8 cellular contexts compared by ENCODE assay signal in the genomic region with DNA sequence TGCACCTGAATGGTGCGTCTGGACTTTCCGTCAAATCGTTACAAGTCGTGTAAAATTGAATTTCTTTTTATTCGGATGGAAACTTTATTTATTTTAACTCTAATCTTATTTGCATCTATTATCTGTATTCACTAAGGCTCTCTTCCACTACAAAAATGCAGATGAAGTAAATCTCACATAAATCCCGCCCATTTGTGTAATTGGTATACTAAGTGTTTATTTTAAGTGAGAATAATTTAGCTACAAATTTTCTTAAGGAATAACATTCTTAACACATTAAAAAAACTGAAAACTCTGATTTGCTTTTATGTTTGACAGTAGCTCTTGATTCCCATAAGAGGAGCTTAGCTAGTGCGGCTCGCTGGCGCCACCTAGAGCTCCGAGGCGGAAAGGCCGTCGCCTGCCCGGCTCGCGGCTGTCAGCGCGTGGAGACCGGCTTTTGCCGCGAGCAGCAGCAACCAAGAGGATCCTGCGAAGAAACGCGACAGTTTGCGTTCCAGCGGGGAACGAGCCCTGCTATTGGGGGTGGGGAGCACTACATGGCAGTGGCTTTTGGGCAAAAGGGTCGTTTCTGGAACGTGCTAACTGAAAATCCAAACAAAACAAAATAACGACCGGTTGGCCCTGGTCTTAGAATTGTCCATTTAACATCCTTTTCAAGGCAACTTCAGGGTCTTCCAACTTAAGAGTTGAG. TPM values are rescaled to one million over a fixed set of nuclear protein-coding genes. Genes with fewer than 3 reads are reported as not detected.
A peak's percentile ranks its signal among the peaks of the same experiment; 100 is the strongest.
DNase-seq lines count a peak whose midpoint lies in the region; ATAC-seq and TF ChIP-seq lines count a peak whose summit lies in the region.

No MANE protein-coding gene starts in this region.

- DNase-seq in GM10248 (ENCODE audit: extremely low spot score) (peak; percentile 84), NCI-H446 (lab: John Stamatoyannopoulos, UW) (peak; percentile 30 to 89), dermis blood vessel endothelial cell (peak; percentile 90), right lobe of liver (peak; percentile 87 to 90 (median 88))
- DNase-seq in activated CD4-positive, alpha-beta T cell treated with anti-CD3 and anti-CD28 coated beads, Interleukin-2, amount 50 U/mL, for 1 hour, result peak; percentile 88
- peak; percentile 73 to 81 (median 80) for DNase-seq in stimulated activated CD4-positive, alpha-beta T cell treated with anti-CD3 and anti-CD28 coated beads, TNF-alpha, amount 100 ng/mL, for 4 hours (ENCODE audit: low read depth in 3 of 3)

- H3K27me3 ChIP-seq in right lobe of liver, result peaks cover 27 to 65% of the 10 kb centered on the region in 2 donors

- CTCF ChIA-PET in GM10248 (lab: Yijun Ruan, JAX), result interaction anchor here (0.7 to 2.9 kb wide), 43 partner anchors 8 to 1314 kb away, joined by 3 to 53 read pairs (median 4); no protein-coding TSS in a partner anchor

- intact Hi-C loops in right lobe of liver (cut with DNase I), result no loop called here

- TF ChIP-seq POLR2A in right lobe of liver (IDR thresholded peaks at IDR 0.05), result no peak

- H3K4me3 ChIP-seq in right lobe of liver, result no peak overlapping the region

- peak; percentile 98 for TF ChIP-seq CTCF in GM10248 (IDR thresholded peaks at IDR 0.05; ENCODE audit: control extremely low read depth, extremely low read depth, low read depth, missing control alignments)
- peak; percentile 94 to 97 (median 96) for TF ChIP-seq CTCF in right lobe of liver (IDR thresholded peaks at IDR 0.05)

- no peaks in the 10 kb centered on the region for H3K36me3 ChIP-seq in right lobe of liver

- under 1% methylated on average over 31 of the region's 31 CpGs for WGBS in right lobe of liver (ENCODE audit: insufficient coverage, low coverage, low lambda C conversion rate, missing lambda C conversion rate)

- H3K27ac ChIP-seq in right lobe of liver, result no peak overlapping the region

- peaks cover 0 to 25% (median 3%) of the 10 kb centered on the region in 4 donors for H3K4me1 ChIP-seq in right lobe of liver

- POLR2A ChIA-PET in GM10248 (lab: Yijun Ruan, JAX), result no interaction called here

- H3K9me3 ChIP-seq in right lobe of liver, result no peaks in the 10 kb centered on the region

- ATAC-seq in HG02884 (IDR thresholded peaks at IDR 0.05; ENCODE audit: unreplicated experiment) (peak; percentile 51), right lobe of liver (peak; percentile 92 to 96 (median 96)), GM18858 (IDR thresholded peaks at IDR 0.05; ENCODE audit: unreplicated experiment) (no peak)

RNA-seq across cellular contexts. Expression of gene SP9, which starts 6.7 kb away (rescaled TPM):
- not detected in 2 replicates for total RNA-seq in dermis blood vessel endothelial cell
- not detected for total RNA-seq in right lobe of liver

RNA-seq across cellular contexts. Expression of gene SCRN3, which starts 54.1 kb away (rescaled TPM):
- total RNA-seq in dermis blood vessel endothelial cell (24.0 and 31.6 TPM in 2 replicates), right lobe of liver (10 to 100 TPM; 13.9 to 21.1 (median 15.7) TPM)
